ENCODE assay signal across 12 cellular contexts in the genomic region with DNA sequence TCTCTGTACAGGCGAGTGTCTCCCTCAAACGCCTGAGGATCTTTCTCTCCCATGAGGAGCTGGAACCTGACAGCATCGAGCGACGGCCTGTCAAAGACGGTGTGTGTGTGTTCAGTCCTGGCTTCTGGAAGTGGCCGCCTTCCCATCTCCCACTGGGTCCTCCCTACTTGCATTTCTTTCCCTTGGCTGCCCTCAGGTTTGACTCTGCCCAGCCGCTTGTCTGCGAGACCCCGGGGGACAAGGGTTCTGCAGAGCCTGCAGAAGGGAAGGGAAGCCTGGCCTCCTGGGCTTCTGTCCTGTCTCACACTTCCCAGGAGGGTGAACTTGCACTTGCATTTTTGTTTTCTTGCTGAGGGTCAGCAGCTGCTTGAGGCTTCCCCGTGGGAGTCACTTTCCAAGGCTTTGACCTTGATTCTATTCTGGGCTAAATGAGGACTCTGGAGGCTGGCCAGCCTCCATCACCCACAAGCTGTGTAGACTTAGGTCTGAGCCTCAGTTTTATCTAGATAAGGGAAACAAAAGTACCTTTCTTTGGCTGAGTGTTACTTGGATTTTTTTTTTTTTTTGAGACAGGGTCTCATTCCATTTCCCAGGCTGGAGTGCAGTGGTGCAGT.
DNase-seq lines count a peak whose midpoint lies in the region; ATAC-seq and TF ChIP-seq lines count a peak whose summit lies in the region.
"Had no signal": no experiment of that assay in that cellular context is flagged by ENCODE, and none has a peak within 500 bp of the region (broad histone marks: within the 10 kb centered on the region; RNA-seq: fewer than 3 reads in every experiment).

No MANE protein-coding gene starts in this region.

- no peaks in the 10 kb centered on the region for H3K9me3 Mint-ChIP-seq in osteocyte (ENCODE audit: unreplicated experiment)

- intact Hi-C loops in Right ventricle myocardium inferior (cut with DNase I) (loop anchor here (5.0 kb wide), 2 partner anchors 49 to 124 kb away; a partner anchor contains a TSS), cardiac septum (cut with DNase I) (no loop called here), uterus (cut with DNase I; ENCODE audit: low total_unique reads) (no loop called here)

- H3K9me3 ChIP-seq in uterus (no peaks in the 10 kb centered on the region), HAP-1 (no peaks in the 10 kb centered on the region)

- H3K36me3 Mint-ChIP-seq in osteocyte (ENCODE audit: unreplicated experiment): peaks cover 55% of the 10 kb centered on the region

- H3K4me1 ChIP-seq in uterus: peaks cover 0 to 6% of the 10 kb centered on the region in 2 donors
- H3K4me1 ChIP-seq in HAP-1: no peaks in the 10 kb centered on the region

- peaks cover 47% of the 10 kb centered on the region for H3K4me1 Mint-ChIP-seq in osteocyte (ENCODE audit: unreplicated experiment)

- no peak for TF ChIP-seq POLR2A in uterus (IDR thresholded peaks at IDR 0.05)

- DNase-seq in Right ventricle myocardium inferior (ENCODE audit: missing footprints) (peak; percentile 72), cardiac septum (ENCODE audit: low spot score) (no peak), fibroblast of villous mesenchyme (ENCODE audit: low read depth) (peak; percentile 76), osteocyte (ENCODE audit: extremely low spot score, unreplicated experiment) (no peak), uterus (peak; percentile 53 to 59), HK-2 (ENCODE audit: unreplicated experiment) (no peak), HAP-1 (ENCODE audit: low spot score in 2 of 2) (no peak)
- DNase-seq: amniotic stem cell, T1000 had no signal

- H3K36me3 ChIP-seq in uterus (no peaks in the 10 kb centered on the region), HAP-1 (replicated peaks) (peaks cover 43% of the 10 kb centered on the region)

- no peaks in the 10 kb centered on the region for H3K27me3 ChIP-seq in uterus
- no peaks in the 10 kb centered on the region for H3K27me3 ChIP-seq in HAP-1 (ENCODE audit: low read depth)

- no peak overlapping the region for H3K4me3 Mint-ChIP-seq in osteocyte (ENCODE audit: unreplicated experiment)

- ATAC-seq in Right ventricle myocardium inferior (peak; percentile 53), GM21381 (IDR thresholded peaks at IDR 0.05; ENCODE audit: unreplicated experiment) (no peak)
- ATAC-seq: K562 had no signal

- in situ Hi-C loops in HAP-1 (cut with MboI; ENCODE audit: low sequenced_read_pairs): no loop called here

- no peak overlapping the region for H3K4me3 ChIP-seq in fibroblast of villous mesenchyme (ENCODE audit: low read depth, low read length)
- H3K4me3 ChIP-seq in uterus: no peak overlapping the region
- no peak overlapping the region for H3K4me3 ChIP-seq in HAP-1
- H3K4me3 ChIP-seq: K562, skin epidermis had no signal

- peak overlapping the region; percentile 34 to 72 for H3K27ac ChIP-seq in uterus
- H3K27ac ChIP-seq: skin epidermis had no signal

- no peaks in the 10 kb centered on the region for H3K27me3 Mint-ChIP-seq in osteocyte (ENCODE audit: unreplicated experiment)

- peak overlapping the region; percentile 58 for H3K27ac Mint-ChIP-seq in osteocyte (ENCODE audit: unreplicated experiment)

- TF ChIP-seq CTCF in fibroblast of villous mesenchyme (IDR thresholded peaks at IDR 0.05; ENCODE audit: insufficient read depth, low read depth, low read length): no peak
- TF ChIP-seq CTCF in osteocyte (IDR thresholded peaks at IDR 0.05): no peak
- TF ChIP-seq CTCF in uterus (IDR thresholded peaks at IDR 0.05): no peak

Comparison
In these comparisons a context has a peak if more than half of its experiments do, and no peak if none do; other contexts are left out.
1. DNase-seq: peak in Right ventricle myocardium inferior (single experiment), fibroblast of villous mesenchyme (single experiment) and uterus (2 of 2); none in cardiac septum (single experiment), osteocyte (single experiment), HK-2 (single experiment) and HAP-1 (0 of 2).